ENCODE assay signal across 23 cellular contexts in the genomic region with DNA sequence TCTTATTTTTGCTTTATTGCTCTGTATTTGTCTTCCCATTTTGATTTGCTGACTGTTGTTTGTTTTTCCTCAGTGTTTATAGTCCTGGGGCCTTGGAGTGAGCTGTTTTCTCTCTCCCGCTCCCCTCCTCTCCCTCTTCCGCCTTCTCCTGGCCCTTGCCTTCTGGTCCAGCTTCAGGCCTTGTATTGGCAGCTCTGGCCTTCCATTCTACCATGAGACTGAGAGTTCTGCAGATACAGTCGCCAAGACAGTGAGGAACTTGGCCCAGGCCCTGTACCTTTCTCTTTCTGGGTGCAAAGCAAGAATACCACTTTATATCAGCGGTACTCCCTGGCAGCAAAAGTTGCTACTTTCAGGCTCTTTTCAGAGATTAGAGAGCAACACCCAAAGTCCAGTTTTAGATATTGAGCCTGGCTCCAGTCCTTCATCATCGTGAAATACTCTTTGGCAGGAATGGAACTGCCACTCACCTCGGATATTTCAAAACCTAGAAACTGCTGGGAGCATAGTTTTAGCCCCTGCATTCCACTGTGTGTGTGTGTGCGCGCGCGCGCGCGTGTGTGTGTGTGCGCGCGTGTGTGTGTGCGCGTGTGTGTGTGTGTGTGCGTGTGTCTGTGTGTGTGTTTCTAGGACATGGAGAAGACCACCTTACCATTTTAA. TPM values are rescaled to one million over a fixed set of nuclear protein-coding genes. Genes with fewer than 3 reads are reported as not detected.
DNase-seq lines count a peak whose midpoint lies in the region; FAIRE-seq and TF ChIP-seq lines count a peak whose summit lies in the region.
"Had no signal": no experiment of that assay in that cellular context is flagged by ENCODE, and none has a peak within 500 bp of the region (broad histone marks: within the 10 kb centered on the region; RNA-seq: fewer than 3 reads in every experiment).

No MANE protein-coding gene starts in this region.

- H3K4ac ChIP-seq in H1 (replicated peaks; ENCODE audit: insufficient read length, low read depth, low read length) = no peak overlapping the region

- TF ChIP-seq RAD21 in H1 (IDR thresholded peaks at IDR 0.05 in 1 of 2, conservative IDR thresholded peaks at IDR 0.05 in 1 of 2; ENCODE audit: low read depth in 2 of 2, low read length in 2 of 2) (no peak), liver (IDR thresholded peaks at IDR 0.05) (peak; percentile 24 to 28)

- H3K36me3 ChIP-seq in HEK293 (ENCODE audit: control insufficient read depth in 2 of 2, insufficient read depth in 1 of 2, low read length in 2 of 2) (no peaks in the 10 kb centered on the region), H1 (ENCODE audit: control insufficient read depth in 2 of 4, insufficient read depth in 4 of 4, low read length in 3 of 4) (no peaks in the 10 kb centered on the region), liver (ENCODE audit: control insufficient read depth in 4 of 4, insufficient read depth in 3 of 4, low read depth in 1 of 4, low read length in 3 of 4) (no peaks in the 10 kb centered on the region), neural progenitor cell (no peaks in the 10 kb centered on the region), SJCRH30 (no peaks in the 10 kb centered on the region)
- H3K36me3 ChIP-seq: BE2C had no signal

- no peak for TF ChIP-seq POLR2A in H1 (IDR thresholded peaks at IDR 0.05; ENCODE audit: control extremely low read depth in 1 of 2, low read depth in 2 of 2, low read length in 2 of 2)

- H3K27me3 ChIP-seq in H1 (replicated peaks in 1 of 4; ENCODE audit: control insufficient read depth in 3 of 4, extremely low read depth in 1 of 4, insufficient read depth in 3 of 4, low read length in 3 of 4) (no peaks in the 10 kb centered on the region), liver (ENCODE audit: control insufficient read depth in 4 of 4, insufficient read depth in 4 of 4, low read length in 3 of 4) (no peaks in the 10 kb centered on the region), neural progenitor cell (no peaks in the 10 kb centered on the region), SJCRH30 (no peaks in the 10 kb centered on the region)
- H3K27me3 ChIP-seq: BE2C had no signal

- no peak overlapping the region for H3K18ac ChIP-seq in H1 (ENCODE audit: extremely low read depth, low read length)

- no peaks in the 10 kb centered on the region for H3K79me1 ChIP-seq in H1 (ENCODE audit: low read depth, low read length)

- no peak overlapping the region for H2BK5ac ChIP-seq in H1 (ENCODE audit: low read depth, low read length)

- H3K36me3 Mint-ChIP-seq in neural progenitor cell = no peaks in the 10 kb centered on the region
- no peaks in the 10 kb centered on the region for H3K36me3 Mint-ChIP-seq in T-helper 2 cell treated with Interferon-gamma antibody and Interleukin-4, amounts not matched to agents 5 μg/mL and 100 μg/mL, for 36 hours (ENCODE audit: low read depth)
- H3K36me3 Mint-ChIP-seq: CD4-positive, CD25-positive, alpha-beta regulatory T cell; CD8-positive, alpha-beta memory T cell had no signal

- no peak overlapping the region for H2AK5ac ChIP-seq in H1 (ENCODE audit: low read depth, low read length)

- H2BK12ac ChIP-seq in H1 (ENCODE audit: low read depth, low read length) = no peak overlapping the region

- H4K5ac ChIP-seq in H1 (ENCODE audit: insufficient read length, low read depth, low read length) = no peak overlapping the region

- no peaks in the 10 kb centered on the region for H3K9me3 ChIP-seq in HEK293 (ENCODE audit: control insufficient read depth, insufficient read depth, low read depth, low read length)
- H3K9me3 ChIP-seq in H1 (ENCODE audit: insufficient read depth in 2 of 2, low read depth in 1 of 2, low read length in 1 of 2) = no peaks in the 10 kb centered on the region
- no peaks in the 10 kb centered on the region for H3K9me3 ChIP-seq in liver (ENCODE audit: control insufficient read depth in 4 of 4, low read length in 3 of 4)
- no peaks in the 10 kb centered on the region for H3K9me3 ChIP-seq in neural progenitor cell (ENCODE audit: low read depth)
- H3K9me3 ChIP-seq in SJCRH30 (replicated peaks) = no peaks in the 10 kb centered on the region
- H3K9me3 ChIP-seq: BE2C had no signal

- no peak overlapping the region for H3K27ac ChIP-seq in HEK293 (ENCODE audit: extremely low read depth, low read depth, low read length)
- H3K27ac ChIP-seq in H1 (ENCODE audit: low read depth, low read length) = no peak overlapping the region
- peak overlapping the region; percentile 60 to 83 for H3K27ac ChIP-seq in liver (ENCODE audit: low read depth in 1 of 2, low read length in 2 of 2)
- no peak overlapping the region for H3K27ac ChIP-seq in neural progenitor cell
- H3K27ac ChIP-seq in SJCRH30 = no peak overlapping the region
- H3K27ac ChIP-seq: GM23248 had no signal

- no peak overlapping the region for H2BK15ac ChIP-seq in H1 (ENCODE audit: low read length)

- H4K20me1 ChIP-seq in H1 (replicated peaks in 1 of 2; ENCODE audit: control insufficient read depth in 1 of 2, insufficient read depth in 2 of 2, low read length in 2 of 2) = no peaks in the 10 kb centered on the region
- no peaks in the 10 kb centered on the region for H4K20me1 ChIP-seq in neural progenitor cell (ENCODE audit: low read depth)

- no peak for TF ChIP-seq EP300 in H1 (IDR thresholded peaks at IDR 0.05; ENCODE audit: borderline replicate concordance in 1 of 2, low read depth in 2 of 2, low read length in 2 of 2)

- H3F3A ChIP-seq in neural progenitor cell (ENCODE audit: low read depth) = no peaks in the 10 kb centered on the region

- H3K4me2 ChIP-seq in H1 (ENCODE audit: insufficient read depth in 1 of 2, low read depth in 2 of 2, low read length in 2 of 2) (no peak overlapping the region), neural progenitor cell (no peak overlapping the region)

- no peak overlapping the region for H3K9ac ChIP-seq in H1 (replicated peaks in 1 of 4; ENCODE audit: extremely low read depth in 1 of 4, low read depth in 3 of 4, low read length in 3 of 4)
- H3K9ac ChIP-seq in liver (ENCODE audit: low read depth in 1 of 2, low read length in 2 of 2) = peak overlapping the region in 1 of 2 donors; percentile 54
- no peak overlapping the region for H3K9ac ChIP-seq in neural progenitor cell
- H3K9ac ChIP-seq: GM23248 had no signal

- POLR2A ChIA-PET in HEK293 (lab: Yijun Ruan, JAX) = no interaction called here
- POLR2A ChIA-PET in H1 (lab: Charles Lee; ENCODE audit: partially characterized antibody) = no interaction called here

- H3K79me2 ChIP-seq in H1 (ENCODE audit: control insufficient read depth in 1 of 2, insufficient read depth in 2 of 2, low read length in 2 of 2) (no peaks in the 10 kb centered on the region), neural progenitor cell (ENCODE audit: low read depth) (no peaks in the 10 kb centered on the region)

- TF ChIP-seq CTCF in HEK293 (tag by site-specific recombination; IDR thresholded peaks at IDR 0.05) (no peak), H1 (IDR thresholded peaks at IDR 0.05; ENCODE audit: control extremely low read depth in 1 of 3, insufficient read depth in 1 of 3, low read depth in 1 of 3, low read length in 3 of 3) (no peak), liver (IDR thresholded peaks at IDR 0.05; ENCODE audit: low read depth, low read length, missing input control) (no peak), neural progenitor cell (IDR thresholded peaks at IDR 0.05) (no peak)

- 0 out of 2 replicates have a peak overlapping the region, but pooled peaks have one; percentile 6 for H2AFZ ChIP-seq in H1 (ENCODE audit: low read length)
- H2AFZ ChIP-seq in neural progenitor cell (replicated peaks) = peak overlapping the region; percentile 34
- H2AFZ ChIP-seq: GM23248 had no signal

- H3K23ac ChIP-seq in H1 (ENCODE audit: insufficient read length) = no peak overlapping the region

- no peak overlapping the region for H3K14ac ChIP-seq in H1 (ENCODE audit: insufficient read length)

- no peaks in the 10 kb centered on the region for H3K23me2 ChIP-seq in H1 (ENCODE audit: low read depth, low read length)

- 69% methylated on average over 19 of the region's 19 CpGs; no CpG with 5 or more reads in 1 of the 2 experiments for WGBS in H1 (ENCODE audit: extremely low coverage in 1 of 2, insufficient coverage in 1 of 2, insufficient read length in 1 of 2, insufficient replicate concordance in 2 of 2, low coverage in 1 of 2, low lambda C conversion rate in 2 of 2, missing lambda C conversion rate in 1 of 2), 2 experiments
- 47% methylated on average over 19 of the region's 19 CpGs for WGBS in liver

- no peaks in the 10 kb centered on the region for H3K9me3 Mint-ChIP-seq in neural progenitor cell
- H3K9me3 Mint-ChIP-seq in T-helper 2 cell treated with Interferon-gamma antibody and Interleukin-4, amounts not matched to agents 5 μg/mL and 100 μg/mL, for 36 hours = no peaks in the 10 kb centered on the region

- H4K91ac ChIP-seq in H1 (replicated peaks; ENCODE audit: insufficient read length, low read length) = no peak overlapping the region

- peaks cover 10% of the 10 kb centered on the region for H3K4me1 Mint-ChIP-seq in neural progenitor cell
- H3K4me1 Mint-ChIP-seq in T-helper 2 cell treated with Interferon-gamma antibody and Interleukin-4, amounts not matched to agents 5 μg/mL and 100 μg/mL, for 36 hours (ENCODE audit: low read depth) = no peaks in the 10 kb centered on the region
- H3K4me1 Mint-ChIP-seq: CD4-positive, CD25-positive, alpha-beta regulatory T cell; CD8-positive, alpha-beta memory T cell had no signal

- no peak for FAIRE-seq in H1 (lab: Jason Lieb, UNC)
- FAIRE-seq: A204.1, GM12878, H54 had no signal

- no peak overlapping the region for H2BK20ac ChIP-seq in H1 (ENCODE audit: low read length)

- H3K4me1 ChIP-seq in HEK293 (ENCODE audit: control insufficient read depth, insufficient read depth, low read length) = no peaks in the 10 kb centered on the region
- no peaks in the 10 kb centered on the region; a peak in 1 of 7 replicates for H3K4me1 ChIP-seq in H1 (replicated peaks in 1 of 4; ENCODE audit: control insufficient read depth in 3 of 4, insufficient read depth in 4 of 4, low read length in 3 of 4)
- H3K4me1 ChIP-seq in liver (ENCODE audit: control insufficient read depth in 4 of 4, insufficient read depth in 4 of 4, low read length in 3 of 4) = peaks cover 0 to 18% (median 12%) of the 10 kb centered on the region in 4 donors
- H3K4me1 ChIP-seq in neural progenitor cell = no peaks in the 10 kb centered on the region
- H3K4me1 ChIP-seq in SJCRH30 = no peaks in the 10 kb centered on the region
- H3K4me1 ChIP-seq: BE2C had no signal

- H3K4me3 ChIP-seq in HEK293 (ENCODE audit: low read depth, low read length) = no peak overlapping the region
- no peak overlapping the region for H3K4me3 ChIP-seq in H1 (ENCODE audit: extremely low read depth in 1 of 4, insufficient read depth in 2 of 4, low read depth in 3 of 4, low read length in 4 of 4)
- H3K4me3 ChIP-seq in liver (ENCODE audit: low read depth in 1 of 3, low read length in 3 of 3) = peak overlapping the region; percentile 20 to 32 (median 30)
- no peak overlapping the region for H3K4me3 ChIP-seq in neural progenitor cell
- no peak overlapping the region for H3K4me3 ChIP-seq in SJCRH30
- H3K4me3 ChIP-seq: GM12878, GM23248 had no signal

- CTCF ChIA-PET in HEK293 (lab: Yijun Ruan, JAX) = no interaction called here
- CTCF ChIA-PET in H1 (lab: Charles Lee; ENCODE audit: partially characterized antibody) = interaction anchor here (1.0 to 1.1 kb wide), 2 partner anchors 10 to 50 kb away, joined by 4 read pairs; no protein-coding TSS in a partner anchor

- no peak overlapping the region; the same call in 1 of the 2 replicates for H4K8ac ChIP-seq in H1 (ENCODE audit: extremely low read depth, insufficient read depth, low read length)

- peaks cover 3% of the 10 kb centered on the region for H3K27me3 Mint-ChIP-seq in neural progenitor cell (ENCODE audit: insufficient read depth, low read depth)
- H3K27me3 Mint-ChIP-seq in T-helper 2 cell treated with Interferon-gamma antibody and Interleukin-4, amounts not matched to agents 5 μg/mL and 100 μg/mL, for 36 hours (ENCODE audit: low read depth) = no peaks in the 10 kb centered on the region
- H3K27me3 Mint-ChIP-seq: CD4-positive, CD25-positive, alpha-beta regulatory T cell; CD8-positive, alpha-beta memory T cell had no signal

- DNase-seq in H1 (ENCODE audit: low read depth in 1 of 2, low spot score in 2 of 2) (no peak), neural progenitor cell (ENCODE audit: low spot score) (no peak), SJCRH30 (no peak), HPDE6-E6E7 (ENCODE audit: extremely low spot score) (no peak)
- no peak for DNase-seq in T-helper 2 cell treated with Interferon-gamma antibody and Interleukin-4, amounts not matched to agents 5 μg/mL and 100 μg/mL, for 36 hours (ENCODE audit: low spot score)
- no peak for DNase-seq in activated CD4-positive, CD25-positive, alpha-beta regulatory T cell (lab: John Stamatoyannopoulos, UW)
- DNase-seq: ACHN; BE2C; C1 segment of cervical spinal cord; CD4-positive, CD25-positive, alpha-beta regulatory T cell; CD8-positive, alpha-beta memory T cell; COR-L47; DMS 273 treated with DMSO at 0.1 percent for 48 hours; DMS53; DND-41; EL; GM23248 had no signal

- H3K56ac ChIP-seq in H1 (replicated peaks; ENCODE audit: insufficient read length, low read depth, low read length) = no peak overlapping the region

- H2BK120ac ChIP-seq in H1 (replicated peaks; ENCODE audit: low read depth, low read length) = no peak overlapping the region

- peak overlapping the region; percentile 18 for H3K27ac Mint-ChIP-seq in neural progenitor cell
- H3K27ac Mint-ChIP-seq in T-helper 2 cell treated with Interferon-gamma antibody and Interleukin-4, amounts not matched to agents 5 μg/mL and 100 μg/mL, for 36 hours = no peak overlapping the region
- H3K27ac Mint-ChIP-seq: CD4-positive, CD25-positive, alpha-beta regulatory T cell; CD8-positive, alpha-beta memory T cell had no signal

- H3K4me3 Mint-ChIP-seq in neural progenitor cell = no peak overlapping the region
- no peak overlapping the region for H3K4me3 Mint-ChIP-seq in T-helper 2 cell treated with Interferon-gamma antibody and Interleukin-4, amounts not matched to agents 5 μg/mL and 100 μg/mL, for 36 hours
- H3K4me3 Mint-ChIP-seq: CD4-positive, CD25-positive, alpha-beta regulatory T cell; CD8-positive, alpha-beta memory T cell had no signal

RNA-seq across cellular contexts. Expression of a gene that starts 17.1 kb away (rescaled TPM):
- 2.1 and 2.4 TPM in 2 replicates for total RNA-seq in H1 (2021; fragmentation: NEBNext Ultra II Directional; extraction: Animal tissue kit (Norgen Biotek cat#: 25700))
- polyA plus RNA-seq in H1 (2011; rRNA removed) (0.67 and 1.0 TPM in 2 replicates), liver (1 to 10 TPM; 2.3 to 4.5 TPM)
- 0.84 TPM for polyA plus RNA-seq in H1 (2011; cell fraction: cytosol; rRNA removed)
- polyA plus RNA-seq in H1 (2011; cell fraction: nucleus; rRNA removed) = 1.7 TPM
- polyA plus RNA-seq in H1 (2012, experiment 1 of 2) = 1.1 to 2.1 TPM (median 1.4 TPM) in 4 replicates
- 0.13 TPM for polyA plus RNA-seq in H1 (2012, experiment 2 of 2)
- 0.59 TPM for polyA plus RNA-seq in H1 (2013, experiment 1 of 2)
- 0.53 TPM for polyA plus RNA-seq in H1 (2013, experiment 2 of 2)
- polyA minus RNA-seq in H1 (2011; rRNA and poly(A)+ RNA removed) = 1.6 and 5.5 TPM in 2 replicates
- polyA minus RNA-seq in H1 (2011; cell fraction: cytosol; rRNA and poly(A)+ RNA removed) = 0.29 TPM
- 9.4 TPM for polyA minus RNA-seq in H1 (2011; cell fraction: nucleus; rRNA and poly(A)+ RNA removed)
- total RNA-seq in liver (10 to 100 TPM in 1 of 2 donors, 1 to 10 TPM in 1; 5.5 to 15.0 TPM), neural progenitor cell (ENCODE audit: low replicate concordance) (0.31 and 0.34 TPM in 2 replicates)
- not detected in 2 replicates for total RNA-seq in SJCRH30 (2014; rRNA removed; shearing (Covaris generic))
- total RNA-seq: G401, GM23248 had no signal
- polyA plus RNA-seq: CD4-positive, CD25-positive, alpha-beta regulatory T cell; GM23248 had no signal

Comparison
In these comparisons a context has a peak if more than half of its experiments do, and no peak if none do; other contexts are left out.
1. H3K27ac ChIP-seq: peak in liver (2 of 2); none in HEK293 (single experiment), H1 (single experiment), neural progenitor cell (single experiment) and SJCRH30 (single experiment).
2. H3K4me3 ChIP-seq: peak in liver (3 of 3); none in HEK293 (single experiment), H1 (0 of 4), neural progenitor cell (single experiment) and SJCRH30 (single experiment).